6 cellular contexts compared by ENCODE assay signal in genomic region chr16:11504261-11504660, GRCh38.
DNase-seq lines count a peak whose midpoint lies in the region; ATAC-seq, FAIRE-seq and TF ChIP-seq lines count a peak whose summit lies in the region.
"Not testable (repeated sequence)": the region's sequence is repeated elsewhere in the genome, so short reads cannot be mapped to it uniquely, and the experiment has no call there.

No MANE protein-coding gene starts in this region.

- peak overlapping the region in 2 of 10 experiments; percentile 14 to 40; a peak in 2 of 20 replicates for H3K4me3 ChIP-seq in BLaER1 treated with 17β-estradiol and CSF1 and Interleukin-3, amounts not matched to agents 10 nM and 100 nM
- not testable (repeated sequence) for H3K4me3 ChIP-seq in GM23338; breast epithelium; HepG2 (replicated peaks in 1 of 3; ENCODE audit: insufficient read depth in 1 of 3, low read depth in 2 of 3, low read length in 3 of 3); trophoblast cell (ENCODE audit: low read depth, low read length); thyroid gland (replicated peaks in 1 of 3)

- H3K18ac ChIP-seq in trophoblast cell (ENCODE audit: low read length) = not testable (repeated sequence)

- not testable (repeated sequence) for H2BK5ac ChIP-seq in trophoblast cell (ENCODE audit: low read depth, low read length, poor library complexity)

- not testable (repeated sequence) for TF ChIP-seq EP300 in HepG2 (IDR thresholded peaks at IDR 0.05; ENCODE audit: low read depth in 2 of 2, low read length in 2 of 2); HepG2 (CRISPR knock-in tag; IDR thresholded peaks at IDR 0.05; ENCODE audit: borderline replicate concordance)

- peak overlapping the region in 9 of 11 experiments; percentile 34 to 78 (median 71); a peak in 18 of 22 replicates for H3K9ac ChIP-seq in BLaER1 treated with 17β-estradiol and CSF1 and Interleukin-3, amounts not matched to agents 10 nM and 100 nM
- H3K9ac ChIP-seq in HepG2 (ENCODE audit: insufficient read depth, low read depth, low read length); trophoblast cell (ENCODE audit: low read length): not testable (repeated sequence)

- peak overlapping the region; percentile 39 to 96 (median 90); a peak in 21 of 22 replicates for H3K4me2 ChIP-seq in BLaER1 treated with 17β-estradiol and CSF1 and Interleukin-3, amounts not matched to agents 10 nM and 100 nM
- not testable (repeated sequence) for H3K4me2 ChIP-seq in GM23338; HepG2 (ENCODE audit: low read depth, low read length); trophoblast cell (ENCODE audit: low read length)

- not testable (repeated sequence) for H2BK12ac ChIP-seq in trophoblast cell (ENCODE audit: low read length)

- peaks cover 28% of the 10 kb centered on the region for H3K4me1 Mint-ChIP-seq in GM23338

- not testable (repeated sequence) for H3K27me3 ChIP-seq in BLaER1 treated with 17β-estradiol and CSF1 and Interleukin-3, amounts not matched to agents 10 nM and 100 nM; GM23338 (ENCODE audit: insufficient read depth); breast epithelium; HepG2 (ENCODE audit: control insufficient read depth in 1 of 2, insufficient read depth in 2 of 2, low read length in 2 of 2); trophoblast cell (ENCODE audit: insufficient read depth, low read length); thyroid gland

- not testable (repeated sequence) for H3K9me2 ChIP-seq in GM23338 (ENCODE audit: insufficient read depth)

- not testable (repeated sequence) for ATAC-seq in GM23338, HepG2

- H3K36me3 Mint-ChIP-seq in GM23338 (ENCODE audit: low read depth) = not testable (repeated sequence)

- not testable (repeated sequence) for H2AK5ac ChIP-seq in trophoblast cell (ENCODE audit: low read length)

- H3K9me3 Mint-ChIP-seq in GM23338 = not testable (repeated sequence)

- H3K27ac Mint-ChIP-seq in GM23338 = not testable (repeated sequence)

- CTCF ChIA-PET in HepG2 (lab: Yijun Ruan, JAX; ENCODE audit: low intra/inter-chr PET ratio, low total read pairs) = not testable (repeated sequence)

- BruUV-seq in HepG2 (replicated peaks; lab: Mats Ljungman, UMichigan) = not testable (repeated sequence)

- H3K36me3 ChIP-seq in BLaER1 treated with 17β-estradiol and CSF1 and Interleukin-3, amounts not matched to agents 10 nM and 100 nM; GM23338 (ENCODE audit: insufficient read depth); breast epithelium; HepG2 (replicated peaks in 1 of 2; ENCODE audit: control insufficient read depth in 1 of 2, insufficient read depth in 2 of 2, low read length in 2 of 2); trophoblast cell (ENCODE audit: control insufficient read depth in 1 of 2, insufficient read depth in 2 of 2, low read length in 2 of 2); thyroid gland: not testable (repeated sequence)

- H3K4ac ChIP-seq in trophoblast cell (ENCODE audit: low read depth, low read length) = not testable (repeated sequence)

- not testable (repeated sequence) for H2BK120ac ChIP-seq in trophoblast cell (ENCODE audit: insufficient read depth, low read length, poor library complexity)

- not testable (repeated sequence) for H4K12ac ChIP-seq in trophoblast cell (ENCODE audit: low read depth, low read length)

- intact Hi-C loops in breast epithelium (cut with DNase I; ENCODE audit: low total_unique reads); HepG2 (cut with micrococcal nuclease; ENCODE audit: unreplicated experiment); thyroid gland (cut with DNase I): not testable (repeated sequence)

- H3K9me3 ChIP-seq in BLaER1 treated with 17β-estradiol and CSF1 and Interleukin-3, amounts not matched to agents 10 nM and 100 nM (replicated peaks in 1 of 11); breast epithelium; HepG2 (ENCODE audit: low read length); trophoblast cell (ENCODE audit: insufficient read depth, low read depth, low read length); thyroid gland: not testable (repeated sequence)

- TF ChIP-seq POLR2A in breast epithelium (IDR thresholded peaks at IDR 0.05); HepG2 (IDR thresholded peaks at IDR 0.05; ENCODE audit: insufficient read depth in 1 of 2, low read depth in 2 of 2, low read length in 2 of 2); thyroid gland (IDR thresholded peaks at IDR 0.05): not testable (repeated sequence)

- H3K27me3 Mint-ChIP-seq in GM23338 (ENCODE audit: insufficient read depth, low read depth, poor library complexity) = not testable (repeated sequence)

- H4K20me1 ChIP-seq in BLaER1 treated with 17β-estradiol and CSF1 and Interleukin-3, amounts not matched to agents 10 nM and 100 nM; GM23338 (replicated peaks; ENCODE audit: insufficient read depth); HepG2 (ENCODE audit: insufficient read depth, low read length): not testable (repeated sequence)

- in situ Hi-C loops in HepG2 (cut with HindIII; ENCODE audit: extremely low pct_ligation_motif_present, low pct_unique_long_range_greater_than_20kb) = loop anchor here (25.0 kb wide), 1 partner anchor 92 kb away; no protein-coding TSS in a partner anchor

- H3K14ac ChIP-seq in trophoblast cell (ENCODE audit: low read length) = not testable (repeated sequence)

- not testable (repeated sequence) for FAIRE-seq in HepG2 (lab: Jason Lieb, UNC)

- POLR2A ChIA-PET in HepG2 (lab: Yijun Ruan, JAX) = not testable (repeated sequence)

- H3K4me3 Mint-ChIP-seq in GM23338 = not testable (repeated sequence)

- H3K79me2 ChIP-seq in GM23338 (replicated peaks; ENCODE audit: insufficient read depth); HepG2 (ENCODE audit: insufficient read depth, low read length); trophoblast cell (ENCODE audit: control insufficient read depth, insufficient read depth, low read length, poor library complexity): not testable (repeated sequence)

- not testable (repeated sequence) for DNase-seq in GM23338 (ENCODE audit: low spot score); breast epithelium (ENCODE audit: low spot score in 2 of 2); HepG2 (ENCODE audit: low spot score)
- peak; percentile 44 to 69 for DNase-seq in trophoblast cell
- DNase-seq in thyroid gland = peak; percentile 55 to 70

- H4K8ac ChIP-seq in trophoblast cell (ENCODE audit: low read depth, low read length) = not testable (repeated sequence)

- not testable (repeated sequence) for H3K23ac ChIP-seq in trophoblast cell (ENCODE audit: low read length)

- not testable (repeated sequence) for TF ChIP-seq RAD21 in HepG2 (CRISPR knock-in tag; IDR thresholded peaks at IDR 0.05)

- not testable (repeated sequence) for TF ChIP-seq CTCF in GM23338 (conservative IDR thresholded peaks at IDR 0.05; ENCODE audit: low read depth in 2 of 2); breast epithelium (IDR thresholded peaks at IDR 0.05); HepG2 (CRISPR knock-in tag; IDR thresholded peaks at IDR 0.05); thyroid gland (IDR thresholded peaks at IDR 0.05)

- H3K27ac ChIP-seq in BLaER1 treated with 17β-estradiol and CSF1 and Interleukin-3, amounts not matched to agents 10 nM and 100 nM = peak overlapping the region in 9 of 11 experiments; percentile 33 to 88 (median 83); a peak in 18 of 22 replicates
- not testable (repeated sequence) for H3K27ac ChIP-seq in GM23338 (ENCODE audit: low read depth); HepG2 (ENCODE audit: extremely low read length, insufficient read depth, low read length); trophoblast cell (ENCODE audit: low read depth, low read length)
- H3K27ac ChIP-seq in breast epithelium (peak overlapping the region; percentile 34 to 49), thyroid gland (peak overlapping the region; percentile 4 to 85 (median 66))

- not testable (repeated sequence) for H4K91ac ChIP-seq in trophoblast cell (ENCODE audit: low read depth, low read length)

- 42% methylated on average over 13 of the region's 13 CpGs for WGBS in HepG2 (ENCODE audit: low lambda C conversion rate)
- no CpG with 5 or more reads among the region's 13 CpGs for WGBS in trophoblast cell (ENCODE audit: extremely low coverage, insufficient coverage, insufficient read length)
- WGBS in thyroid gland, 2 donors = 47 to 57% methylated on average over 13 of the region's 13 CpGs

- not testable (repeated sequence) for H3K79me1 ChIP-seq in trophoblast cell (ENCODE audit: low read length)

- peak overlapping the region; percentile 28; the same call in 1 of the 2 replicates for H2AFZ ChIP-seq in GM23338
- not testable (repeated sequence) for H2AFZ ChIP-seq in HepG2 (ENCODE audit: low read length); trophoblast cell (ENCODE audit: insufficient read depth, low read length, poor library complexity)

- peaks cover 43 to 100% (median 100%) of the 10 kb centered on the region in 10 experiments for H3K4me1 ChIP-seq in BLaER1 treated with 17β-estradiol and CSF1 and Interleukin-3, amounts not matched to agents 10 nM and 100 nM
- peaks cover 12% of the 10 kb centered on the region for H3K4me1 ChIP-seq in GM23338 (ENCODE audit: insufficient read depth)
- H3K4me1 ChIP-seq in breast epithelium; HepG2 (ENCODE audit: insufficient read depth, low read length); trophoblast cell (ENCODE audit: control insufficient read depth in 1 of 2, insufficient read depth in 2 of 2, low read length in 2 of 2): not testable (repeated sequence)
- peaks cover 6 to 25% of the 10 kb centered on the region in 2 donors for H3K4me1 ChIP-seq in thyroid gland

- H3F3A ChIP-seq in GM23338 (replicated peaks; ENCODE audit: low read depth) = not testable (repeated sequence)
